Comparison of ENCODE assay signal across 15 cellular contexts in genomic region chr3:122498152-122498551, GRCh38. TPM values are rescaled to one million over a fixed set of nuclear protein-coding genes. Genes with fewer than 3 reads are reported as not detected.
DNase-seq lines count a peak whose midpoint lies in the region; ATAC-seq and TF ChIP-seq lines count a peak whose summit lies in the region.
"Had no signal": no experiment of that assay in that cellular context is flagged by ENCODE, and none has a peak within 500 bp of the region (broad histone marks: within the 10 kb centered on the region; RNA-seq: fewer than 3 reads in every experiment).

No MANE protein-coding gene starts in this region.

- H3K36me3 ChIP-seq in A673 (ENCODE audit: insufficient read depth, low read length, poor library complexity, severe bottlenecking), result peaks cover 19% of the 10 kb centered on the region

- H3K27me3 ChIP-seq in foreskin keratinocyte, result no peaks in the 10 kb centered on the region
- H3K27me3 ChIP-seq in A673 (replicated peaks; ENCODE audit: insufficient read depth, low read depth, low read length, poor library complexity), result no peaks in the 10 kb centered on the region
- H3K27me3 ChIP-seq: adrenal gland had no signal

- no peak for DNase-seq in stimulated activated naive CD8-positive, alpha-beta T cell treated with anti-CD3 and anti-CD28 coated beads, Interleukin-15, Interleukin-2, amounts not matched to agents 100 U/mL and 50 U/mL, for 24 hours
- DNase-seq in WTC11 (ENCODE audit: low spot score) (no peak), foreskin keratinocyte (no peak), NCI-H69 (lab: John Stamatoyannopoulos, UW) (no peak), A673 (ENCODE audit: low spot score) (no peak)
- DNase-seq in stimulated activated naive CD8-positive, alpha-beta T cell treated with anti-CD3 and anti-CD28 coated beads, Interleukin-15, amount 100 ng/mL, for 72 hours, result no peak
- DNase-seq in stimulated activated CD4-positive, alpha-beta T cell treated with anti-CD3 and anti-CD28 coated beads, Interleukin-2, amount 100 ng/mL, for 48 hours, result no peak
- DNase-seq: adrenal gland, COR-L47, H9, head of caudate nucleus, NCI-H1048, occipital lobe, SHP77 had no signal

- no TSS peak for BruUV-seq in A673 (replicated peaks; lab: Mats Ljungman, UMichigan)

- POLR2A ChIA-PET in WTC11 (lab: Charles Lee) (no interaction called here), A673 (lab: Charles Lee; ENCODE audit: low non-redundant PET) (no interaction called here)

- no peaks in the 10 kb centered on the region for H3K27me3 Mint-ChIP-seq in stimulated activated naive CD8-positive, alpha-beta T cell treated with anti-CD3 and anti-CD28 coated beads, Interleukin-15, Interleukin-2, amounts not matched to agents 100 ng/mL and 50 ng/mL, for 24 hours
- H3K27me3 Mint-ChIP-seq in WTC11 (ENCODE audit: low read depth), result no peaks in the 10 kb centered on the region
- H3K27me3 Mint-ChIP-seq in stimulated activated naive CD8-positive, alpha-beta T cell treated with anti-CD3 and anti-CD28 coated beads, Interleukin-15, amount 100 ng/mL, for 72 hours, result no peaks in the 10 kb centered on the region

- H3K4me1 ChIP-seq in foreskin keratinocyte (peaks cover 19% of the 10 kb centered on the region), A673 (ENCODE audit: insufficient read depth, low read length, poor library complexity, severe bottlenecking) (no peaks in the 10 kb centered on the region)

- intact Hi-C loops in A673 (cut with micrococcal nuclease; ENCODE audit: unreplicated experiment), result no loop called here

- H3K4me1 Mint-ChIP-seq in stimulated activated naive CD8-positive, alpha-beta T cell treated with anti-CD3 and anti-CD28 coated beads, Interleukin-15, Interleukin-2, amounts not matched to agents 100 ng/mL and 50 ng/mL, for 24 hours (ENCODE audit: low read depth), result peaks cover 67% of the 10 kb centered on the region
- peaks cover 56% of the 10 kb centered on the region for H3K4me1 Mint-ChIP-seq in WTC11
- H3K4me1 Mint-ChIP-seq in stimulated activated naive CD8-positive, alpha-beta T cell treated with anti-CD3 and anti-CD28 coated beads, Interleukin-15, amount 100 ng/mL, for 72 hours, result peaks cover 82% of the 10 kb centered on the region

- TF ChIP-seq CTCF in WTC11 (IDR thresholded peaks at IDR 0.05) (no peak), foreskin keratinocyte (conservative IDR thresholded peaks at IDR 0.05) (no peak), A673 (conservative IDR thresholded peaks at IDR 0.05; ENCODE audit: low read depth, low read length) (no peak)

- H3K9me3 Mint-ChIP-seq in stimulated activated naive CD8-positive, alpha-beta T cell treated with anti-CD3 and anti-CD28 coated beads, Interleukin-15, Interleukin-2, amounts not matched to agents 100 ng/mL and 50 ng/mL, for 24 hours, result no peaks in the 10 kb centered on the region
- no peaks in the 10 kb centered on the region for H3K9me3 Mint-ChIP-seq in WTC11
- no peaks in the 10 kb centered on the region for H3K9me3 Mint-ChIP-seq in stimulated activated naive CD8-positive, alpha-beta T cell treated with anti-CD3 and anti-CD28 coated beads, Interleukin-15, amount 100 ng/mL, for 72 hours
- H3K9me3 Mint-ChIP-seq: H9 had no signal

- CTCF ChIA-PET in WTC11 (lab: Charles Lee), result no interaction called here
- CTCF ChIA-PET in A673 (lab: Charles Lee), result no interaction called here

- H3K9me3 ChIP-seq in A673 (ENCODE audit: low read depth, low read length, poor library complexity, severe bottlenecking), result no peaks in the 10 kb centered on the region
- H3K9me3 ChIP-seq: adrenal gland had no signal

- H3K36me3 Mint-ChIP-seq in stimulated activated naive CD8-positive, alpha-beta T cell treated with anti-CD3 and anti-CD28 coated beads, Interleukin-15, Interleukin-2, amounts not matched to agents 100 ng/mL and 50 ng/mL, for 24 hours (ENCODE audit: low read depth), result peaks cover 44% of the 10 kb centered on the region
- H3K36me3 Mint-ChIP-seq in WTC11, result peaks cover 17% of the 10 kb centered on the region

- peak overlapping the region; percentile 27 for H3K27ac Mint-ChIP-seq in stimulated activated naive CD8-positive, alpha-beta T cell treated with anti-CD3 and anti-CD28 coated beads, Interleukin-15, Interleukin-2, amounts not matched to agents 100 ng/mL and 50 ng/mL, for 24 hours
- peak overlapping the region; percentile 34; the same call in 1 of the 2 replicates for H3K27ac Mint-ChIP-seq in WTC11
- H3K27ac Mint-ChIP-seq in stimulated activated naive CD8-positive, alpha-beta T cell treated with anti-CD3 and anti-CD28 coated beads, Interleukin-15, amount 100 ng/mL, for 72 hours, result no peak overlapping the region
- H3K27ac Mint-ChIP-seq: H9 had no signal

- ATAC-seq in stimulated activated naive CD8-positive, alpha-beta T cell treated with anti-CD3 and anti-CD28 coated beads, Interleukin-15, Interleukin-2, amounts not matched to agents 100 U/mL and 50 U/mL, for 24 hours, result no peak
- ATAC-seq in WTC11 (peak; percentile 75), foreskin keratinocyte (no peak)
- no peak for ATAC-seq in stimulated activated naive CD8-positive, alpha-beta T cell treated with anti-CD3 and anti-CD28 coated beads, Interleukin-15, amount 100 ng/mL, for 72 hours

- H3K27ac ChIP-seq in foreskin keratinocyte, result peak overlapping the region; percentile 72
- no peak overlapping the region for H3K27ac ChIP-seq in A673 (ENCODE audit: low read depth, low read length, poor library complexity, severe bottlenecking)
- H3K27ac ChIP-seq: adrenal gland had no signal

- no peak overlapping the region for H3K4me3 ChIP-seq in A673 (ENCODE audit: low read depth, low read length, poor library complexity, severe bottlenecking)
- H3K4me3 ChIP-seq: adrenal gland had no signal

- H3K4me3 Mint-ChIP-seq in stimulated activated naive CD8-positive, alpha-beta T cell treated with anti-CD3 and anti-CD28 coated beads, Interleukin-15, Interleukin-2, amounts not matched to agents 100 ng/mL and 50 ng/mL, for 24 hours, result peak overlapping the region; percentile 35
- H3K4me3 Mint-ChIP-seq in WTC11, result no peak overlapping the region
- H3K4me3 Mint-ChIP-seq in stimulated activated naive CD8-positive, alpha-beta T cell treated with anti-CD3 and anti-CD28 coated beads, Interleukin-15, amount 100 ng/mL, for 72 hours, result peak overlapping the region; percentile 44 to 45
- H3K4me3 Mint-ChIP-seq: H9 had no signal

TF ChIP-seq in WTC11, 78 proteins besides CTCF, POLR2A, EP300 and RAD21 (continues in another document):
- no peak for TF ChIP-seq JUN (CRISPR knock-in tag; IDR thresholded peaks at IDR 0.05)
- TF ChIP-seq, protein P1, sequence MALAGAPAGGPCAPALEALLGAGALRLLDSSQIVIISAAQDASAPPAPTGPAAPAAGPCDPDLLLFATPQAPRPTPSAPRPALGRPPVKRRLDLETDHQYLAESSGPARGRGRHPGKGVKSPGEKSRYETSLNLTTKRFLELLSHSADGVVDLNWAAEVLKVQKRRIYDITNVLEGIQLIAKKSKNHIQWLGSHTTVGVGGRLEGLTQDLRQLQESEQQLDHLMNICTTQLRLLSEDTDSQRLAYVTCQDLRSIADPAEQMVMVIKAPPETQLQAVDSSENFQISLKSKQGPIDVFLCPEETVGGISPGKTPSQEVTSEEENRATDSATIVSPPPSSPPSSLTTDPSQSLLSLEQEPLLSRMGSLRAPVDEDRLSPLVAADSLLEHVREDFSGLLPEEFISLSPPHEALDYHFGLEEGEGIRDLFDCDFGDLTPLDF (CRISPR knock-in tag; IDR thresholded peaks at IDR 0.05), result no peak
- TF ChIP-seq, protein P2, sequence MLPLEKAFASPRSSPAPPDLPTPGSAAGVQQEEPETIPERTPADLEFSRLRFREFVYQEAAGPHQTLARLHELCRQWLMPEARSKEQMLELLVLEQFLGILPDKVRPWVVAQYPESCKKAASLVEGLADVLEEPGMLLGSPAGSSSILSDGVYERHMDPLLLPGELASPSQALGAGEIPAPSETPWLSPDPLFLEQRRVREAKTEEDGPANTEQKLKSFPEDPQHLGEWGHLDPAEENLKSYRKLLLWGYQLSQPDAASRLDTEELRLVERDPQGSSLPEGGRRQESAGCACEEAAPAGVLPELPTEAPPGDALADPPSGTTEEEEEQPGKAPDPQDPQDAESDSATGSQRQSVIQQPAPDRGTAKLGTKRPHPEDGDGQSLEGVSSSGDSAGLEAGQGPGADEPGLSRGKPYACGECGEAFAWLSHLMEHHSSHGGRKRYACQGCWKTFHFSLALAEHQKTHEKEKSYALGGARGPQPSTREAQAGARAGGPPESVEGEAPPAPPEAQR (CRISPR knock-in tag; IDR thresholded peaks at IDR 0.05), result no peak
- no peak for TF ChIP-seq PRDM15 (CRISPR knock-in tag; IDR thresholded peaks at IDR 0.05)

RNA-seq across cellular contexts. Expression of gene KPNA1, which starts 16.6 kb away (rescaled TPM):
- total RNA-seq in WTC11 (2021), result 53.8 to 58.8 TPM (median 58.2 TPM) in 3 replicates
- total RNA-seq in foreskin keratinocyte, result 57.9 and 58.9 TPM in 2 replicates
- polyA plus RNA-seq in foreskin keratinocyte, result 19.2 and 25.2 TPM in 2 replicates
- total RNA-seq in A673 (2021), result 99.0 and 110 TPM in 2 replicates

Comparison
In these comparisons a context has a peak if more than half of its experiments do, and no peak if none do; other contexts are left out.
1. H3K27ac Mint-ChIP-seq: peak in stimulated activated naive CD8-positive, alpha-beta T cell treated with anti-CD3 and anti-CD28 coated beads, Interleukin-15, Interleukin-2, amounts not matched to agents 100 ng/mL and 50 ng/mL, for 24 hours (single experiment) and WTC11 (single experiment); none in stimulated activated naive CD8-positive, alpha-beta T cell treated with anti-CD3 and anti-CD28 coated beads, Interleukin-15, amount 100 ng/mL, for 72 hours (0 of 2).